ENCODE assay signal across 10 cellular contexts in genomic region chr11:83521647-83522596, GRCh38.
DNase-seq lines count a peak whose midpoint lies in the region; ATAC-seq and TF ChIP-seq lines count a peak whose summit lies in the region.
"Had no signal": no experiment of that assay in that cellular context is flagged by ENCODE, and none has a peak within 500 bp of the region (broad histone marks: within the 10 kb centered on the region; RNA-seq: fewer than 3 reads in every experiment).

No MANE protein-coding gene starts in this region.

- in situ Hi-C loops in G401 (cut with HindIII; ENCODE audit: low sequenced_read_pairs) = no loop called here

- H3K4me3 ChIP-seq in DOHH2 (ENCODE audit: low read length) (no peak overlapping the region), KMS-11 (IDR thresholded peaks at IDR 0.05; ENCODE audit: insufficient read depth, low read depth, low read length) (no peak overlapping the region)

- H3K4me2 ChIP-seq in DOHH2 (ENCODE audit: low read length) = no peak overlapping the region
- no peak overlapping the region for H3K4me2 ChIP-seq in KMS-11

- H3K9me3 ChIP-seq in DOHH2 (ENCODE audit: control insufficient read depth, insufficient read depth, low read length) = no peaks in the 10 kb centered on the region

- H3K9me3 Mint-ChIP-seq in activated T-cell treated with anti-CD3 and anti-CD28 coated beads, Interleukin-2, amount 50 U/mL, for 4 hours = peaks cover 4% of the 10 kb centered on the region

- no peak for DNase-seq in left lobe of liver (ENCODE audit: low spot score)
- no peak for DNase-seq in GOT3 (lab: John Stamatoyannopoulos, UW)
- no peak for DNase-seq in G401 (ENCODE audit: low spot score)
- no peak for DNase-seq in activated T-cell treated with anti-CD3 and anti-CD28 coated beads, Interleukin-2, amount 50 U/mL, for 4 hours
- DNase-seq: glutamatergic neuron, NCI-H2029 treated with DMSO at 0.1 percent for 48 hours had no signal

- H3K9me2 ChIP-seq in DOHH2 (replicated peaks; ENCODE audit: control insufficient read depth, low read length) = no peaks in the 10 kb centered on the region

- no peaks in the 10 kb centered on the region for H3K27me3 Mint-ChIP-seq in activated T-cell treated with anti-CD3 and anti-CD28 coated beads, Interleukin-2, amount 50 U/mL, for 4 hours (ENCODE audit: low read depth)

- ATAC-seq in SK-N-SH treated with all-trans-retinoic acid at 6 μM for 48 hours (peak; percentile 92), left lobe of liver (peak; percentile 41), GM19395 (IDR thresholded peaks at IDR 0.05; ENCODE audit: unreplicated experiment) (no peak)
- no peak for ATAC-seq in activated T-cell treated with anti-CD3 and anti-CD28 coated beads, Interleukin-2, amount 50 U/mL, for 4 hours

- no peaks in the 10 kb centered on the region for H3F3A ChIP-seq in DOHH2 (ENCODE audit: control insufficient read depth, insufficient read depth)

- H3K27me3 ChIP-seq in DOHH2 (ENCODE audit: control insufficient read depth, low read length) = no peaks in the 10 kb centered on the region
- no peaks in the 10 kb centered on the region for H3K27me3 ChIP-seq in KMS-11 (ENCODE audit: insufficient read depth, low read depth)

- H3K4me1 ChIP-seq in DOHH2 (ENCODE audit: control insufficient read depth, low read length) = peaks cover 3% of the 10 kb centered on the region; the same call in 1 of the 2 replicates
- H3K4me1 ChIP-seq in KMS-11 (ENCODE audit: low read depth, poor library complexity, severe bottlenecking) = no peaks in the 10 kb centered on the region

- no peak overlapping the region for H2AFZ ChIP-seq in KMS-11 (ENCODE audit: low read depth)

- TF ChIP-seq CTCF in DOHH2 (IDR thresholded peaks at IDR 0.05; ENCODE audit: low read depth, low read length, poor library complexity, severe bottlenecking) (peak; percentile 30), KMS-11 (conservative IDR thresholded peaks at IDR 0.05; ENCODE audit: low read depth, low read length) (0 out of 2 replicates have a peak, but pooled peaks have one; percentile 8)

- no peak overlapping the region for H3K4me3 Mint-ChIP-seq in activated T-cell treated with anti-CD3 and anti-CD28 coated beads, Interleukin-2, amount 50 U/mL, for 4 hours

- H3K27ac ChIP-seq in DOHH2 (ENCODE audit: low read depth, low read length) (no peak overlapping the region), KMS-11 (no peak overlapping the region)

- H3K36me3 Mint-ChIP-seq in activated T-cell treated with anti-CD3 and anti-CD28 coated beads, Interleukin-2, amount 50 U/mL, for 4 hours (ENCODE audit: insufficient read depth) = no peaks in the 10 kb centered on the region

- no peak overlapping the region for H3K9ac ChIP-seq in KMS-11

- H3K36me3 ChIP-seq in DOHH2 (ENCODE audit: control insufficient read depth, low read length) (no peaks in the 10 kb centered on the region), KMS-11 (ENCODE audit: insufficient read depth) (no peaks in the 10 kb centered on the region)

- no peaks in the 10 kb centered on the region for H3K4me1 Mint-ChIP-seq in activated T-cell treated with anti-CD3 and anti-CD28 coated beads, Interleukin-2, amount 50 U/mL, for 4 hours (ENCODE audit: low read depth)

- H3K79me2 ChIP-seq in DOHH2 (ENCODE audit: control insufficient read depth, low read length) = no peaks in the 10 kb centered on the region
- H3K79me2 ChIP-seq in KMS-11 (ENCODE audit: insufficient read depth, low read depth) = no peaks in the 10 kb centered on the region

- H4K20me1 ChIP-seq in DOHH2 (ENCODE audit: control insufficient read depth, insufficient read depth, low read depth, low read length) (no peaks in the 10 kb centered on the region), KMS-11 (ENCODE audit: insufficient read depth) (no peaks in the 10 kb centered on the region)

TF ChIP-seq in SK-N-SH treated with all-trans-retinoic acid at 6 μM for 48 hours, 23 proteins besides CTCF, POLR2A, EP300 and RAD21:
- TF ChIP-seq ZFP30 (CRISPR knock-in tag; IDR thresholded peaks at IDR 0.05) = no peak
- TF ChIP-seq PATZ1 (CRISPR knock-in tag; IDR thresholded peaks at IDR 0.05; ENCODE audit: borderline replicate concordance) = no peak
- no peak for TF ChIP-seq PPARA (CRISPR knock-in tag; IDR thresholded peaks at IDR 0.05; ENCODE audit: borderline replicate concordance)
- TF ChIP-seq ZC3H10 (CRISPR knock-in tag; IDR thresholded peaks at IDR 0.05) = no peak
- no peak for TF ChIP-seq OSR1 (CRISPR knock-in tag; IDR thresholded peaks at IDR 0.05)
- no peak for TF ChIP-seq GLIS3 (CRISPR knock-in tag; IDR thresholded peaks at IDR 0.05)
- TF ChIP-seq BACH2 (CRISPR knock-in tag; IDR thresholded peaks at IDR 0.05; ENCODE audit: borderline replicate concordance) = no peak
- TF ChIP-seq ISL1 (CRISPR knock-in tag; IDR thresholded peaks at IDR 0.05) = no peak
- no peak for TF ChIP-seq TSHZ2 (CRISPR knock-in tag; IDR thresholded peaks at IDR 0.05)
- no peak for TF ChIP-seq RARB (CRISPR knock-in tag; IDR thresholded peaks at IDR 0.05)
- TF ChIP-seq ZNF565 (CRISPR knock-in tag; conservative IDR thresholded peaks at IDR 0.05; ENCODE audit: low read depth) = no peak
- no peak for TF ChIP-seq CREB5 (CRISPR knock-in tag; IDR thresholded peaks at IDR 0.05; ENCODE audit: low read depth)
- no peak for TF ChIP-seq TOX (CRISPR knock-in tag; IDR thresholded peaks at IDR 0.05; ENCODE audit: borderline replicate concordance)
- TF ChIP-seq ZNF8 (CRISPR knock-in tag; IDR thresholded peaks at IDR 0.05) = no peak
- TF ChIP-seq ESRRG (CRISPR knock-in tag; IDR thresholded peaks at IDR 0.05) = no peak
- TF ChIP-seq CSDC2 (CRISPR knock-in tag; IDR thresholded peaks at IDR 0.05) = no peak
- TF ChIP-seq ZNF70 (CRISPR knock-in tag; IDR thresholded peaks at IDR 0.05) = no peak
- no peak for TF ChIP-seq TCF4 (CRISPR knock-in tag; IDR thresholded peaks at IDR 0.05; ENCODE audit: borderline replicate concordance)
- no peak for TF ChIP-seq ARNTL (CRISPR knock-in tag; IDR thresholded peaks at IDR 0.05; ENCODE audit: borderline replicate concordance, low read depth)
TF ChIP-seq in SK-N-SH treated with all-trans-retinoic acid at 6 μM for 48 hours: peak in this region for 0.

Comparison
In these comparisons a context has a peak if more than half of its experiments do, and no peak if none do; other contexts are left out.
1. ATAC-seq: peak in SK-N-SH treated with all-trans-retinoic acid at 6 μM for 48 hours (single experiment) and left lobe of liver (single experiment); none in GM19395 (single experiment) and activated T-cell treated with anti-CD3 and anti-CD28 coated beads, Interleukin-2, amount 50 U/mL, for 4 hours (0 of 2).